ENCODE assay signal across 19 cellular contexts in genomic region chr11:130301002-130301401, GRCh38. TPM values are rescaled to one million over a fixed set of nuclear protein-coding genes. Genes with fewer than 3 reads are reported as not detected.
DNase-seq lines count a peak whose midpoint lies in the region; ATAC-seq, FAIRE-seq and TF ChIP-seq lines count a peak whose summit lies in the region.
"Had no signal": no experiment of that assay in that cellular context is flagged by ENCODE, and none has a peak within 500 bp of the region (broad histone marks: within the 10 kb centered on the region; RNA-seq: fewer than 3 reads in every experiment).

No MANE protein-coding gene starts in this region.

- peaks cover 30% of the 10 kb centered on the region for H3K36me3 Mint-ChIP-seq in mesothelial cell of epicardium
- peaks cover 44% of the 10 kb centered on the region for H3K36me3 Mint-ChIP-seq in CD4-positive, alpha-beta T cell (ENCODE audit: low read depth)

- no peak overlapping the region for H2BK12ac ChIP-seq in trophoblast cell (ENCODE audit: low read length)

- H3K9me3 ChIP-seq in SJCRH30 (replicated peaks) = no peaks in the 10 kb centered on the region
- no peaks in the 10 kb centered on the region for H3K9me3 ChIP-seq in CD4-positive, alpha-beta T cell (ENCODE audit: control insufficient read depth, low read length)
- no peaks in the 10 kb centered on the region for H3K9me3 ChIP-seq in trophoblast cell (ENCODE audit: insufficient read depth, low read depth, low read length)

- no peak overlapping the region for H3K4ac ChIP-seq in trophoblast cell (ENCODE audit: low read depth, low read length)

- no peak overlapping the region for H2BK120ac ChIP-seq in trophoblast cell (ENCODE audit: insufficient read depth, low read length, poor library complexity)

- H2AK5ac ChIP-seq in trophoblast cell (ENCODE audit: low read length) = no peak overlapping the region

- H3K27me3 ChIP-seq in SJCRH30 = no peaks in the 10 kb centered on the region
- no peaks in the 10 kb centered on the region for H3K27me3 ChIP-seq in CD4-positive, alpha-beta T cell (ENCODE audit: control insufficient read depth, insufficient read depth, low read length)
- no peaks in the 10 kb centered on the region for H3K27me3 ChIP-seq in trophoblast cell (ENCODE audit: insufficient read depth, low read length)
- H3K27me3 ChIP-seq: spleen had no signal

- H3K4me2 ChIP-seq in trophoblast cell (ENCODE audit: low read length) = no peak overlapping the region

- H3K4me3 Mint-ChIP-seq in mesothelial cell of epicardium = no peak overlapping the region
- H3K4me3 Mint-ChIP-seq in CD4-positive, alpha-beta T cell = no peak overlapping the region
- H3K4me3 Mint-ChIP-seq: activated naive CD8-positive, alpha-beta T cell treated with anti-CD3 and anti-CD28 coated beads, Interleukin-2, amount 10 ng/mL, durations not matched to agents 7 days and 5 days; T-helper 1 cell treated with Interleukin-12 subunit alpha and Interleukin-12 subunit beta and Interleukin-4 antibody, amounts not matched to agents 30 μg/mL and 1 μg/mL, for 36 hours had no signal

- H3K36me3 ChIP-seq in SJCRH30 (no peaks in the 10 kb centered on the region), trophoblast cell (ENCODE audit: control insufficient read depth in 1 of 2, insufficient read depth in 2 of 2, low read length in 2 of 2) (peaks cover 0 to 2% of the 10 kb centered on the region in 2 experiments)

- no peak overlapping the region for H3K14ac ChIP-seq in trophoblast cell (ENCODE audit: low read length)

- WGBS in trophoblast cell (ENCODE audit: extremely low coverage, insufficient coverage, insufficient read length) = 100% methylated on average over 1 of the region's 5 CpGs

- POLR2A ChIA-PET in CD4-positive, alpha-beta T cell (lab: Charles Lee) = no interaction called here

- peaks cover 6% of the 10 kb centered on the region for H3K4me1 ChIP-seq in SJCRH30
- no peaks in the 10 kb centered on the region for H3K4me1 ChIP-seq in trophoblast cell (ENCODE audit: control insufficient read depth in 1 of 2, insufficient read depth in 2 of 2, low read length in 2 of 2)

- H3K4me1 Mint-ChIP-seq in mesothelial cell of epicardium = peaks cover 9% of the 10 kb centered on the region
- peaks cover 69% of the 10 kb centered on the region for H3K4me1 Mint-ChIP-seq in CD4-positive, alpha-beta T cell (ENCODE audit: low read depth)

- H3K79me1 ChIP-seq in trophoblast cell (ENCODE audit: low read length) = no peaks in the 10 kb centered on the region

- intact Hi-C loops in posterior vena cava (cut with DNase I) = no loop called here
- intact Hi-C loops in CD4-positive, alpha-beta T cell (cut with DNase I, micrococcal nuclease) = no loop called here

- no peaks in the 10 kb centered on the region for H3K79me2 ChIP-seq in trophoblast cell (ENCODE audit: control insufficient read depth, insufficient read depth, low read length, poor library complexity)

- TF ChIP-seq CTCF in D721Med (IDR thresholded peaks at IDR 0.05; ENCODE audit: insufficient read depth, missing control alignments) = no peak
- TF ChIP-seq CTCF in mesothelial cell of epicardium (IDR thresholded peaks at IDR 0.05; ENCODE audit: unreplicated experiment) = no peak
- TF ChIP-seq CTCF in CD4-positive, alpha-beta T cell (IDR thresholded peaks at IDR 0.05) = no peak

- DNase-seq in D721Med (ENCODE audit: insufficient read length, low spot score) (no peak), SJCRH30 (peak in 1 of 2 experiments; percentile 14), mesothelial cell of epicardium (ENCODE audit: low spot score in 2 of 2, unreplicated experiment in 2 of 2) (no peak), posterior vena cava (ENCODE audit: low spot score) (no peak), NCI-H748 (lab: John Stamatoyannopoulos, UW; ENCODE audit: unreplicated experiment) (no peak), trophoblast cell (no peak)
- no peak for DNase-seq in CD4-positive, alpha-beta T cell
- DNase-seq: activated naive CD8-positive, alpha-beta T cell treated with anti-CD3 and anti-CD28 coated beads, Interleukin-2, amount 10 ng/mL, durations not matched to agents 7 days and 5 days; Caco-2; GF-D8; NCI-H2081; NCI-H774; posterior cingulate gyrus; spleen; stimulated activated naive CD4-positive, alpha-beta T cell treated with Interleukin-2 at 50 U/mL for 16 hours had no signal

- H2AFZ ChIP-seq in trophoblast cell (ENCODE audit: insufficient read depth, low read length, poor library complexity) = no peak overlapping the region

- no peak overlapping the region for H3K9ac ChIP-seq in trophoblast cell (ENCODE audit: low read length)

- no peak overlapping the region for H3K18ac ChIP-seq in trophoblast cell (ENCODE audit: low read length)

- no peak overlapping the region for H2BK5ac ChIP-seq in trophoblast cell (ENCODE audit: low read depth, low read length, poor library complexity)

- no peak overlapping the region for H3K4me3 ChIP-seq in SJCRH30
- H3K4me3 ChIP-seq in trophoblast cell (ENCODE audit: low read depth, low read length) = no peak overlapping the region
- H3K4me3 ChIP-seq: spleen had no signal

- H3K27ac Mint-ChIP-seq in mesothelial cell of epicardium = peak overlapping the region; percentile 11
- no peak overlapping the region for H3K27ac Mint-ChIP-seq in CD4-positive, alpha-beta T cell
- H3K27ac Mint-ChIP-seq: activated naive CD8-positive, alpha-beta T cell treated with anti-CD3 and anti-CD28 coated beads, Interleukin-2, amount 10 ng/mL, durations not matched to agents 7 days and 5 days; T-helper 1 cell treated with Interleukin-12 subunit alpha and Interleukin-12 subunit beta and Interleukin-4 antibody, amounts not matched to agents 30 μg/mL and 1 μg/mL, for 36 hours had no signal

- H4K12ac ChIP-seq in trophoblast cell (ENCODE audit: low read depth, low read length) = no peak overlapping the region

- CTCF ChIA-PET in CD4-positive, alpha-beta T cell (lab: Charles Lee) = no interaction called here

- no peak overlapping the region for H4K91ac ChIP-seq in trophoblast cell (ENCODE audit: low read depth, low read length)

- H3K9me3 Mint-ChIP-seq in mesothelial cell of epicardium = peaks cover 17% of the 10 kb centered on the region
- peaks cover 4% of the 10 kb centered on the region for H3K9me3 Mint-ChIP-seq in CD4-positive, alpha-beta T cell

- H4K8ac ChIP-seq in trophoblast cell (ENCODE audit: low read depth, low read length) = no peak overlapping the region

- ATAC-seq in HG02852 (IDR thresholded peaks at IDR 0.05; ENCODE audit: unreplicated experiment) = peak; percentile 7
- no peak for ATAC-seq in CD4-positive, alpha-beta T cell (ENCODE audit: poor library complexity)
- ATAC-seq: left lobe of liver had no signal

- peak; percentile 16 for FAIRE-seq in D721Med (lab: Jason Lieb, UNC)
- FAIRE-seq: bronchial epithelial cell had no signal

- H3K27ac ChIP-seq in SJCRH30 = peak overlapping the region; percentile 1; the same call in 1 of the 2 replicates
- H3K27ac ChIP-seq in CD4-positive, alpha-beta T cell (ENCODE audit: low read depth, low read length) = no peak overlapping the region
- no peak overlapping the region for H3K27ac ChIP-seq in trophoblast cell (ENCODE audit: low read depth, low read length)
- H3K27ac ChIP-seq: spleen had no signal

- H3K27me3 Mint-ChIP-seq in mesothelial cell of epicardium (ENCODE audit: low read depth) = no peaks in the 10 kb centered on the region
- no peaks in the 10 kb centered on the region for H3K27me3 Mint-ChIP-seq in CD4-positive, alpha-beta T cell
- H3K27me3 Mint-ChIP-seq: activated naive CD8-positive, alpha-beta T cell treated with anti-CD3 and anti-CD28 coated beads, Interleukin-2, amount 10 ng/mL, durations not matched to agents 7 days and 5 days had no signal

- H3K23ac ChIP-seq in trophoblast cell (ENCODE audit: low read length) = no peak overlapping the region

RNA-seq across cellular contexts. Expression of gene ZBTB44, which starts 13.7 kb away (rescaled TPM):
- total RNA-seq in SJCRH30 (2014; rRNA removed; shearing (Covaris generic)) = 29.7 and 30.3 TPM in 2 replicates
- 55.3 to 58.8 TPM (median 57.2 TPM) in 3 replicates for total RNA-seq in mesothelial cell of epicardium
- total RNA-seq in posterior vena cava = 10 to 100 TPM; 24.2 to 30.5 TPM
- total RNA-seq in CD4-positive, alpha-beta T cell = 10 to 100 TPM; 33.9 to 41.6 TPM
- 12.0 and 12.4 TPM in 2 replicates for polyA plus RNA-seq in trophoblast cell (2013)
